ENCODE assay signal across 24 cellular contexts in the genomic region with DNA sequence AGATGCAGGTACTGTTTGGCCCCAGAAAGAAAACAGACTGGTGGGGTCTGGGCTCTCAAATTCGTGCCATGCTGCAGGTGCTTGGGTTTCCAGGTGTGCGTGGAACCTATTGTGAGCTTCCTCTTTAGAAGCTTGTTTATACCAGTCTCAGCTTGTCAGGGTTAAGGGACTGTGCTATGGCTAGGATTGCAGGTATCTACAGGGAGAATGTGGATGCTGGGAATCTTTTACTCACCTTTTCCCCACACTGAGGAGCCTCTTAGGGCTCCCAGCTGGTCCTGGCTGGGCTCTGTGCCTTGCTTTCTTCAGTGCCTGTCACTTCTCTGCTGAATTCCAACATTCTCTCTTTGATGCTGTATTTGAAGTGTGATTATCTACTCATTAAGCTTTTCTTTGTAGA.
"Had no signal": no experiment of that assay in that cellular context is flagged by ENCODE, and none has a peak within 500 bp of the region (broad histone marks: within the 10 kb centered on the region; RNA-seq: fewer than 3 reads in every experiment).

No MANE protein-coding gene starts in this region.

- H3K27me3 ChIP-seq: MG63 had no signal

- H3K27me3 Mint-ChIP-seq: activated CD4-positive, alpha-beta T cell treated with anti-CD3 and anti-CD28 coated beads, Interleukin-2, amount 10 ng/mL, durations not matched to agents 24 days and 14 days; activated CD8-positive, alpha-beta memory T cell treated with anti-CD3 and anti-CD28 coated beads, Interleukin-2, amount 10 ng/mL, durations not matched to agents 7 days and 5 days; activated naive CD4-positive, alpha-beta T cell treated with anti-CD3 and anti-CD28 coated beads, Interleukin-2, amount 50 U/mL, for 24 hours; activated T-cell treated with anti-CD3 and anti-CD28 coated beads, Interleukin-2, amount 50 U/mL, for 24 hours had no signal

- H3K4me3 ChIP-seq: MG63 had no signal

- ATAC-seq: activated CD8-positive, alpha-beta memory T cell treated with anti-CD3 and anti-CD28 coated beads, Interleukin-2, amount 10 ng/mL, durations not matched to agents 7 days and 5 days; PC-3 had no signal

- H3K4me3 Mint-ChIP-seq: activated CD4-positive, alpha-beta T cell treated with anti-CD3 and anti-CD28 coated beads, Interleukin-2, amount 10 ng/mL, durations not matched to agents 24 days and 14 days; activated CD8-positive, alpha-beta memory T cell treated with anti-CD3 and anti-CD28 coated beads, Interleukin-2, amount 10 ng/mL, durations not matched to agents 7 days and 5 days; activated naive CD4-positive, alpha-beta T cell treated with anti-CD3 and anti-CD28 coated beads, Interleukin-2, amount 50 U/mL, for 24 hours; activated T-cell treated with anti-CD3 and anti-CD28 coated beads, Interleukin-2, amount 50 U/mL, for 24 hours; activated T-helper 1 cell treated with anti-CD3 and anti-CD28 coated beads, Interleukin-12 subunit alpha, Interleukin-12 subunit beta, Interleukin-2, Interleukin-4 antibody, amounts not matched to agents 30 ng/mL and 10 ng/mL and 1 ng/mL, durations not matched to agents 14 hours and 24 hours and 36 hours; T-helper 1 cell treated with Interleukin-12 subunit alpha and Interleukin-12 subunit beta and Interleukin-4 antibody, amounts not matched to agents 30 μg/mL and 1 μg/mL, for 36 hours; WTC11 had no signal

- H3K4me1 Mint-ChIP-seq: WTC11 had no signal

- DNase-seq: activated CD4-positive, alpha-beta T cell treated with anti-CD3 and anti-CD28 coated beads, Interleukin-2, amount 10 ng/mL, durations not matched to agents 24 days and 14 days; activated CD4-positive, alpha-beta T cell treated with anti-CD3 and anti-CD28 coated beads, Interleukin-2, amount 50 U/mL, for 48 hours; activated CD4-positive, CD25-positive, alpha-beta regulatory T cell treated with anti-CD3 and anti-CD28 coated beads, Interleukin-2, amount 50 U/mL, for 72 hours; activated CD8-positive, alpha-beta memory T cell treated with anti-CD3 and anti-CD28 coated beads, Interleukin-2, amount 10 ng/mL, durations not matched to agents 7 days and 5 days; activated effector memory CD4-positive, alpha-beta T cell treated with Interleukin-2 at 50 U/mL for 16 hours; activated naive CD4-positive, alpha-beta T cell; activated T-cell treated with anti-CD3 and anti-CD28 coated beads, Interleukin-2, amount 50 U/mL, for 24 hours; aorta; MG63; NCI-H1092 treated with DMSO at 0.1 percent for 48 hours; NCI-H1417 treated with DMSO at 0.1 percent for 48 hours; NCI-H1694; NCI-H2029 treated with DMSO at 0.1 percent for 48 hours; NCI-H345; NCI-H510A; NCI-H526 treated with DMSO at 0.1 percent for 48 hours; NCI-H82; PC-3; SHP77; T-helper 9 cell had no signal

- H3K27ac Mint-ChIP-seq: activated CD4-positive, alpha-beta T cell treated with anti-CD3 and anti-CD28 coated beads, Interleukin-2, amount 10 ng/mL, durations not matched to agents 24 days and 14 days; activated CD8-positive, alpha-beta memory T cell treated with anti-CD3 and anti-CD28 coated beads, Interleukin-2, amount 10 ng/mL, durations not matched to agents 7 days and 5 days; activated naive CD4-positive, alpha-beta T cell treated with anti-CD3 and anti-CD28 coated beads, Interleukin-2, amount 50 U/mL, for 24 hours; activated T-cell treated with anti-CD3 and anti-CD28 coated beads, Interleukin-2, amount 50 U/mL, for 24 hours; activated T-helper 1 cell treated with anti-CD3 and anti-CD28 coated beads, Interleukin-12 subunit alpha, Interleukin-12 subunit beta, Interleukin-2, Interleukin-4 antibody, amounts not matched to agents 30 ng/mL and 10 ng/mL and 1 ng/mL, durations not matched to agents 14 hours and 24 hours and 36 hours; T-helper 1 cell treated with Interleukin-12 subunit alpha and Interleukin-12 subunit beta and Interleukin-4 antibody, amounts not matched to agents 30 μg/mL and 1 μg/mL, for 36 hours; WTC11 had no signal

- H3K36me3 ChIP-seq: MG63 had no signal
